22 cellular contexts compared by ENCODE assay signal in the genomic region with DNA sequence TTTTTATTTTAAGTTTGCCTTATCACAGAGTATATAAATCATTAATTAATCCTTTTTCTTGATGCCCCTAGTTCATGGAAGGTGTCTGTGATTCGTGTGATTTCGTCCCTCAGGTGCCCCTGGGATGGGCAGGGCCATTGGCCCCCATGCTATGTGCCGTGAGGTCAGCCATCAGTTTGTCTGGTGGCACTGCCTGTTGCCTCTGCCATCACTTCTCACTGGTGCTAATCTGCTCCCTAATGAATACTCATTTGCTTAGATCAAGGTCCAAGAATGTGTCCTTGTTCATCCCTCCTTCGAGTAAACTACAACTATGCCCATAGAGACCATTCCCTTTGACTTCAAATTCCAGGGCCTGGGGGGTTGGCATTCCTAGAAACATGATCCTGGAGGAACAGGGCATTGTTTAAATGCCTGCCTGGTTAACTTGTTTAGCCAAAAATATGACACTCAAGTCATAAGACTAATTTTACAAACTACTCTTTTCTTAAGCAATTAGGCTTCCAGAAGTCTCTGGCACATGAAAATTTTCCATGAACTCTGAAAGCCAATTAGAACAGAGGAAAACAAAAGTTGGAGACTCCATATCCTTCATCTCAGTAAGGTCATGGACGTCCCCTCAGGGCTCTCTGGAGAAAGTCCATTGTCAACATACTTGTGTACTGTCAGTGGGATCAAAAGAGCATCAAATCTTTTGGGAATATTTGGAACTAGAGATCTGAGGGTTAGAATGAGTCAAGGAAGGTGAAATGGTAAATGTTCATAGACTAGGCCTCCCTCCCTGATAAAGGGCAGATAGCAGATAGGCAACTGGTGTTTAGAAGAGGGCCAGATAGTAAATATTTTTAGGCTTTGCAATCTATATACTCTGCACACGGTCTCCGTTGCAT.
DNase-seq lines count a peak whose midpoint lies in the region; ATAC-seq, FAIRE-seq and TF ChIP-seq lines count a peak whose summit lies in the region.
"Had no signal": no experiment of that assay in that cellular context is flagged by ENCODE, and none has a peak within 500 bp of the region (broad histone marks: within the 10 kb centered on the region; RNA-seq: fewer than 3 reads in every experiment).

No MANE protein-coding gene starts in this region.

- H3K9me3 ChIP-seq in ascending aorta (no peaks in the 10 kb centered on the region), left ventricle myocardium inferior (replicated peaks) (no peaks in the 10 kb centered on the region), Karpas-422 (ENCODE audit: low read length) (no peaks in the 10 kb centered on the region), kidney (ENCODE audit: control insufficient read depth in 1 of 2, low read length in 2 of 2) (no peaks in the 10 kb centered on the region)
- H3K9me3 ChIP-seq: transverse colon had no signal

- CTCF ChIA-PET in activated CD4-positive, alpha-beta T cell treated with anti-CD3 and anti-CD28 coated beads for 36 hours (lab: Charles Lee), result no interaction called here

- intact Hi-C loops in ascending aorta (cut with DNase I) (loop anchor here (2.0 kb wide), 1 partner anchor 17 kb away; no protein-coding TSS in a partner anchor), left ventricle myocardium inferior (cut with micrococcal nuclease) (no loop called here), sciatic nerve (cut with DNase I) (no loop called here), kidney (cut with DNase I) (no loop called here)
- intact Hi-C loops in activated CD4-positive, alpha-beta T cell treated with anti-CD3 and anti-CD28 coated beads for 36 hours (cut with DNase I, micrococcal nuclease), result no loop called here

- no peaks in the 10 kb centered on the region for H3K27me3 Mint-ChIP-seq in activated CD4-positive, alpha-beta T cell treated with anti-CD3 and anti-CD28 coated beads for 36 hours

- H3K9me2 ChIP-seq in Karpas-422 (replicated peaks; ENCODE audit: insufficient read depth, low read length), result no peaks in the 10 kb centered on the region

- no peaks in the 10 kb centered on the region for H3K79me2 ChIP-seq in Karpas-422 (ENCODE audit: low read length)

- POLR2A ChIA-PET in activated CD4-positive, alpha-beta T cell treated with anti-CD3 and anti-CD28 coated beads for 36 hours (lab: Charles Lee), result no interaction called here

- FAIRE-seq in kidney (lab: Jason Lieb, UNC), result no peak

- no peaks in the 10 kb centered on the region for H3K36me3 Mint-ChIP-seq in activated CD4-positive, alpha-beta T cell treated with anti-CD3 and anti-CD28 coated beads for 36 hours (ENCODE audit: low read depth)
- H3K36me3 Mint-ChIP-seq: CD8-positive, alpha-beta T cell; natural killer cell treated with Interleukin-12 subunit alpha and Interleukin-12 subunit beta and Interleukin-15 and Interleukin-18, amount 100 ng/mL, for 72 hours had no signal

- no peak overlapping the region for H3K4me3 ChIP-seq in ascending aorta
- H3K4me3 ChIP-seq in left ventricle myocardium inferior, result no peak overlapping the region
- no peak overlapping the region for H3K4me3 ChIP-seq in Karpas-422 (ENCODE audit: low read length)
- no peak overlapping the region for H3K4me3 ChIP-seq in kidney (ENCODE audit: low read length in 2 of 2)
- H3K4me3 ChIP-seq: transverse colon had no signal

- H4K20me1 ChIP-seq in Karpas-422 (ENCODE audit: insufficient read depth, low read depth, low read length), result no peaks in the 10 kb centered on the region

- H3K27me3 ChIP-seq in ascending aorta, result no peaks in the 10 kb centered on the region
- no peaks in the 10 kb centered on the region for H3K27me3 ChIP-seq in left ventricle myocardium inferior (ENCODE audit: low read depth)
- no peaks in the 10 kb centered on the region for H3K27me3 ChIP-seq in Karpas-422 (ENCODE audit: low read length)
- H3K27me3 ChIP-seq: brain microvascular endothelial cell, transverse colon had no signal

- TF ChIP-seq CTCF in ascending aorta (IDR thresholded peaks at IDR 0.05) (no peak), left ventricle myocardium inferior (IDR thresholded peaks at IDR 0.05; ENCODE audit: borderline replicate concordance) (no peak), kidney (IDR thresholded peaks at IDR 0.05; ENCODE audit: borderline replicate concordance, extremely low read depth, insufficient read depth) (no peak)

- H3K9me3 Mint-ChIP-seq in activated CD4-positive, alpha-beta T cell treated with anti-CD3 and anti-CD28 coated beads for 36 hours (ENCODE audit: low read depth), result no peaks in the 10 kb centered on the region
- H3K9me3 Mint-ChIP-seq: CD8-positive, alpha-beta T cell; natural killer cell treated with Interleukin-12 subunit alpha and Interleukin-12 subunit beta and Interleukin-15 and Interleukin-18, amount 100 ng/mL, for 72 hours had no signal

- H3K9ac ChIP-seq in Karpas-422 (ENCODE audit: low read length) (no peak overlapping the region), kidney (ENCODE audit: low read length in 2 of 2) (no peak overlapping the region)

- H3K4me1 ChIP-seq in ascending aorta (peaks cover 0 to 14% of the 10 kb centered on the region in 2 donors), left ventricle myocardium inferior (peaks cover 12% of the 10 kb centered on the region), Karpas-422 (ENCODE audit: low read length) (no peaks in the 10 kb centered on the region; the same call in 1 of the 2 replicates), kidney (ENCODE audit: control insufficient read depth in 1 of 2, insufficient read depth in 1 of 2, low read depth in 1 of 2, low read length in 2 of 2) (peaks cover 0 to 2% of the 10 kb centered on the region in 2 donors)

- H3K27ac Mint-ChIP-seq in activated CD4-positive, alpha-beta T cell treated with anti-CD3 and anti-CD28 coated beads for 36 hours, result no peak overlapping the region
- H3K27ac Mint-ChIP-seq: CD8-positive, alpha-beta T cell; natural killer cell treated with Interleukin-12 subunit alpha and Interleukin-12 subunit beta and Interleukin-15 and Interleukin-18, amount 100 ng/mL, for 72 hours; progenitor cell of endocrine pancreas had no signal

- H3K4me1 Mint-ChIP-seq in activated CD4-positive, alpha-beta T cell treated with anti-CD3 and anti-CD28 coated beads for 36 hours, result no peaks in the 10 kb centered on the region
- H3K4me1 Mint-ChIP-seq: IgD-negative memory B cell had no signal

- peak overlapping the region; percentile 50 to 71 for H3K27ac ChIP-seq in ascending aorta
- peak overlapping the region; percentile 62 for H3K27ac ChIP-seq in left ventricle myocardium inferior (replicated peaks)
- no peak overlapping the region for H3K27ac ChIP-seq in Karpas-422 (ENCODE audit: low read length)
- H3K27ac ChIP-seq in kidney (ENCODE audit: low read depth in 2 of 2, low read length in 2 of 2), result peak overlapping the region in 1 of 2 donors; percentile 88
- H3K27ac ChIP-seq: brain microvascular endothelial cell, epithelial cell of prostate, transverse colon had no signal

- ATAC-seq in sciatic nerve, result peak; percentile 94
- ATAC-seq in activated CD4-positive, alpha-beta T cell treated with anti-CD3 and anti-CD28 coated beads for 36 hours, result no peak
- ATAC-seq: CD8-positive, alpha-beta T cell; natural killer cell treated with Interleukin-12 subunit alpha and Interleukin-12 subunit beta and Interleukin-15 and Interleukin-18, amount 100 ng/mL, for 72 hours had no signal

- DNase-seq in EH (ENCODE audit: low read depth), result peak; percentile 92
- no peak for DNase-seq in ascending aorta (ENCODE audit: low spot score in 2 of 2)
- no peak for DNase-seq in left ventricle myocardium inferior
- DNase-seq in sciatic nerve (ENCODE audit: low spot score), result no peak
- DNase-seq in activated CD4-positive, alpha-beta T cell treated with anti-CD3 and anti-CD28 coated beads for 36 hours, result no peak
- no peak for DNase-seq in AG20443 (ENCODE audit: low spot score)
- no peak for DNase-seq in Karpas-422
- no peak for DNase-seq in kidney
- DNase-seq: activated CD4-positive, alpha-beta T cell treated with anti-CD3 and anti-CD28 coated beads, Interleukin-2, amount 50 U/mL, for 1 hour; activated naive CD4-positive, alpha-beta T cell treated with anti-CD3 and anti-CD28 coated beads, Interleukin-2, amount 50 U/mL, for 16 hours; brain microvascular endothelial cell; CD8-positive, alpha-beta T cell; DMS79 treated with DMSO at 0.1 percent for 48 hours; GOT3; MV-4-11; NCI-H1930; NCI-H446 treated with DMSO at 0.1 percent for 48 hours; transverse colon had no signal

- no peak overlapping the region for H3K4me3 Mint-ChIP-seq in activated CD4-positive, alpha-beta T cell treated with anti-CD3 and anti-CD28 coated beads for 36 hours
- H3K4me3 Mint-ChIP-seq: CD8-positive, alpha-beta T cell; IgD-negative memory B cell; natural killer cell treated with Interleukin-12 subunit alpha and Interleukin-12 subunit beta and Interleukin-15 and Interleukin-18, amount 100 ng/mL, for 72 hours had no signal

- H3K4me2 ChIP-seq in Karpas-422 (ENCODE audit: low read depth, low read length, poor library complexity, severe bottlenecking), result no peak overlapping the region

- no peaks in the 10 kb centered on the region for H3K36me3 ChIP-seq in ascending aorta
- H3K36me3 ChIP-seq in left ventricle myocardium inferior, result no peaks in the 10 kb centered on the region
- no peaks in the 10 kb centered on the region for H3K36me3 ChIP-seq in Karpas-422 (ENCODE audit: insufficient read depth, low read length)
- H3K36me3 ChIP-seq in kidney (ENCODE audit: control insufficient read depth in 1 of 2, insufficient read depth in 2 of 2, low read length in 2 of 2), result no peaks in the 10 kb centered on the region
- H3K36me3 ChIP-seq: brain microvascular endothelial cell, transverse colon had no signal

- no peak overlapping the region for H2AFZ ChIP-seq in Karpas-422 (ENCODE audit: low read length)
